ENCODE assay signal across 10 cellular contexts in genomic region chr22:35306350-35306967, GRCh38. TPM values are rescaled to one million over a fixed set of nuclear protein-coding genes. Genes with fewer than 3 reads are reported as not detected.
DNase-seq lines count a peak whose midpoint lies in the region; ATAC-seq and TF ChIP-seq lines count a peak whose summit lies in the region.
"Had no signal": no experiment of that assay in that cellular context is flagged by ENCODE, and none has a peak within 500 bp of the region (broad histone marks: within the 10 kb centered on the region; RNA-seq: fewer than 3 reads in every experiment).

No MANE protein-coding gene starts in this region.

- H2AFZ ChIP-seq in smooth muscle cell (ENCODE audit: low read depth) = no peak overlapping the region

- H3F3A ChIP-seq in smooth muscle cell (ENCODE audit: low read depth) = peaks cover 3% of the 10 kb centered on the region

- H4K20me1 ChIP-seq in smooth muscle cell (ENCODE audit: low read depth) = peaks cover 67% of the 10 kb centered on the region

- intact Hi-C loops in heart left ventricle (cut with DNase I) = no loop called here
- intact Hi-C loops in left cardiac atrium (cut with DNase I) = no loop called here
- intact Hi-C loops in upper lobe of right lung (cut with DNase I) = no loop called here

- H3K4me3 Mint-ChIP-seq in brain = no peak overlapping the region

- peaks cover 59% of the 10 kb centered on the region for H3K79me2 ChIP-seq in smooth muscle cell (ENCODE audit: low read depth)

- DNase-seq in heart left ventricle = no peak
- DNase-seq in left cardiac atrium = no peak
- DNase-seq in mesenteric fat pad (ENCODE audit: low spot score) = peak; percentile 14
- peak; percentile 19 for DNase-seq in upper lobe of right lung
- DNase-seq in SIG-M5 treated with dmso at 0.1 percent for 504 hours (lab: John Stamatoyannopoulos, UW; ENCODE audit: unreplicated experiment) = no peak
- no peak for DNase-seq in NAMALWA (ENCODE audit: low spot score)
- no peak for DNase-seq in smooth muscle cell (lab: John Stamatoyannopoulos, UW; ENCODE audit: unreplicated experiment)
- DNase-seq: BE2C, uterus had no signal

- TF ChIP-seq POLR2A in heart left ventricle (IDR thresholded peaks at IDR 0.05) = no peak

- H3K4me1 Mint-ChIP-seq in brain = peaks cover 48% of the 10 kb centered on the region

- peak in 2 of 4 donors; percentile 5 to 31 for ATAC-seq in heart left ventricle
- ATAC-seq in left cardiac atrium = no peak
- no peak for ATAC-seq in upper lobe of right lung

- no peaks in the 10 kb centered on the region for H3K9me3 Mint-ChIP-seq in brain

- peak overlapping the region in 3 of 5 experiments; percentile 32 to 56 (median 46) for H3K27ac Mint-ChIP-seq in brain

- no peaks in the 10 kb centered on the region for H3K27me3 ChIP-seq in heart left ventricle
- no peaks in the 10 kb centered on the region for H3K27me3 ChIP-seq in upper lobe of right lung
- no peaks in the 10 kb centered on the region for H3K27me3 ChIP-seq in smooth muscle cell (ENCODE audit: low read depth)
- H3K27me3 ChIP-seq: BE2C, uterus had no signal

- peaks cover 0 to 5% (median 0%) of the 10 kb centered on the region in 9 donors for H3K36me3 ChIP-seq in heart left ventricle
- peaks cover 12% of the 10 kb centered on the region for H3K36me3 ChIP-seq in upper lobe of right lung
- H3K36me3 ChIP-seq in smooth muscle cell (ENCODE audit: low read depth) = no peaks in the 10 kb centered on the region
- H3K36me3 ChIP-seq: BE2C, uterus had no signal

- TF ChIP-seq CTCF in heart left ventricle (IDR thresholded peaks at IDR 0.05) (no peak), brain (conservative IDR thresholded peaks at IDR 0.05) (no peak), upper lobe of right lung (IDR thresholded peaks at IDR 0.05) (no peak), smooth muscle cell (IDR thresholded peaks at IDR 0.05; ENCODE audit: borderline replicate concordance, insufficient read depth, poor library complexity, severe bottlenecking) (no peak)

- H3K4me1 ChIP-seq in heart left ventricle = peaks cover 6 to 82% (median 38%) of the 10 kb centered on the region in 12 donors
- peaks cover 42% of the 10 kb centered on the region for H3K4me1 ChIP-seq in upper lobe of right lung
- H3K4me1 ChIP-seq in smooth muscle cell (ENCODE audit: low read depth) = peaks cover 19% of the 10 kb centered on the region
- H3K4me1 ChIP-seq: BE2C had no signal

- H3K36me3 Mint-ChIP-seq in brain = peaks cover 12% of the 10 kb centered on the region

- no peak overlapping the region for H3K4me3 ChIP-seq in heart left ventricle
- no peak overlapping the region for H3K4me3 ChIP-seq in upper lobe of right lung
- no peak overlapping the region for H3K4me3 ChIP-seq in smooth muscle cell
- H3K4me3 ChIP-seq: uterus had no signal

- H3K4me2 ChIP-seq in smooth muscle cell = no peak overlapping the region

- H3K27me3 Mint-ChIP-seq in brain = no peaks in the 10 kb centered on the region

- WGBS in heart left ventricle, 4 donors = 35 to 42% (median 37%) methylated on average over 3 to 4 of the region's 4 CpGs
- 47% methylated on average over 4 of the region's 4 CpGs for WGBS in smooth muscle cell (ENCODE audit: low lambda C conversion rate)

- no peaks in the 10 kb centered on the region for H3K9me3 ChIP-seq in heart left ventricle
- H3K9me3 ChIP-seq in upper lobe of right lung = no peaks in the 10 kb centered on the region
- no peaks in the 10 kb centered on the region for H3K9me3 ChIP-seq in smooth muscle cell (replicated peaks; ENCODE audit: low read depth)
- H3K9me3 ChIP-seq: BE2C, uterus had no signal

- H3K9ac ChIP-seq in smooth muscle cell (ENCODE audit: low read depth) = no peak overlapping the region

- peak overlapping the region in 10 of 12 donors; percentile 21 to 76 (median 60) for H3K27ac ChIP-seq in heart left ventricle
- H3K27ac ChIP-seq in upper lobe of right lung = no peak overlapping the region
- no peak overlapping the region for H3K27ac ChIP-seq in smooth muscle cell (ENCODE audit: low read depth)
- H3K27ac ChIP-seq: uterus had no signal

RNA-seq across cellular contexts. Expression of gene TOM1, which starts 6.8 kb away (rescaled TPM):
- total RNA-seq in heart left ventricle (100 to 1,000 TPM in 2 of 9 donors, 10 to 100 TPM in 7; 46.8 to 362 (median 56.8) TPM), left cardiac atrium (10 to 100 TPM; 45.1 to 57.9 TPM), mesenteric fat pad (83.2 TPM), upper lobe of right lung (101 TPM), smooth muscle cell (109 and 127 TPM in 2 replicates)
- polyA plus RNA-seq in heart left ventricle (10 to 100 TPM; 48.6 to 80.6 TPM), brain (ENCODE audit: insufficient read depth, low read depth, low replicate concordance) (40.3 TPM), smooth muscle cell (73.0 and 86.1 TPM in 2 replicates)

RNA-seq across cellular contexts. Expression of gene HMGXB4, which starts 49.2 kb away (rescaled TPM):
- total RNA-seq in heart left ventricle = 10 to 100 TPM in 4 of 9 donors, 1 to 10 TPM in 5; 6.3 to 14.2 (median 9.7) TPM
- 1 to 10 TPM; 5.6 to 7.9 TPM for polyA plus RNA-seq in heart left ventricle
- 10 to 100 TPM in 1 of 2 donors, 1 to 10 TPM in 1; 8.8 to 10.3 TPM for total RNA-seq in left cardiac atrium
- polyA plus RNA-seq in brain (ENCODE audit: insufficient read depth, low read depth, low replicate concordance) = 9.7 TPM
- total RNA-seq in mesenteric fat pad = 14.0 TPM
- 17.5 TPM for total RNA-seq in upper lobe of right lung
- 33.0 and 34.1 TPM in 2 replicates for total RNA-seq in smooth muscle cell
- polyA plus RNA-seq in smooth muscle cell = 20.0 and 28.2 TPM in 2 replicates

Comparison
In these comparisons a context has a peak if more than half of its experiments do, and no peak if none do; other contexts are left out.
1. DNase-seq: peak in mesenteric fat pad (single experiment) and upper lobe of right lung (single experiment); none in heart left ventricle (0 of 5), left cardiac atrium (single experiment), SIG-M5 treated with dmso at 0.1 percent for 504 hours (single experiment), NAMALWA (single experiment) and smooth muscle cell (single experiment).
2. H3K27ac ChIP-seq: peak in heart left ventricle (10 of 12); none in upper lobe of right lung (single experiment) and smooth muscle cell (single experiment).